ENCODE assay signal across 16 cellular contexts in the genomic region with DNA sequence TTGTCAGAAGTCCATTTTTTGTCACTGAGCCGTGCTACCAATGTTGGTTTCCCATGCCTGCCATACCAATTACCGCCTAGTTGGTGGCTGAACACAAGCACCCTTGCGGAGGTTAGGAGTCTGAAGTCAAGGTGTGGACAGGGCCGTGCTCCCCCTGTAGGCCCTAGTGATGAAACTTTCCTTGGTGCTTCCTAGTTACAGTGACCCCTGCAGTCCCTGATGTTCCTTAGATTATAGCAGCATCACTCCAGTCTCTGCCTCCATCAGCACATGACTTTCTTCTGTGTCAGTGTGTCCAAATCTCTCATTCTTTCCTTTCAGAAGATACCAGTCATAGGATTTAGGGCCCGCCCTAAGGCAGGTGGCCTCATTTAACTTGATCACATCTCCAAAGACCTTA.
DNase-seq lines count a peak whose midpoint lies in the region; ATAC-seq and TF ChIP-seq lines count a peak whose summit lies in the region.
"Had no signal": no experiment of that assay in that cellular context is flagged by ENCODE, and none has a peak within 500 bp of the region (broad histone marks: within the 10 kb centered on the region; RNA-seq: fewer than 3 reads in every experiment).

No MANE protein-coding gene starts in this region.

- ATAC-seq in GM21381 (IDR thresholded peaks at IDR 0.05; ENCODE audit: unreplicated experiment) (no peak), GM19463 (IDR thresholded peaks at IDR 0.05; ENCODE audit: unreplicated experiment) (no peak)
- ATAC-seq: CD8-positive, alpha-beta T cell; right cardiac atrium had no signal

- no peak overlapping the region for H3K27ac ChIP-seq in brain microvascular endothelial cell
- H3K27ac ChIP-seq: hepatocyte, thyroid gland had no signal

- no peaks in the 10 kb centered on the region for H3K27me3 ChIP-seq in brain microvascular endothelial cell (replicated peaks)
- H3K27me3 ChIP-seq: hepatocyte, thyroid gland had no signal

- H3K4me3 ChIP-seq in brain microvascular endothelial cell (ENCODE audit: low read depth, low read length) = no peak overlapping the region
- H3K4me3 ChIP-seq: hepatocyte, lung, thyroid gland had no signal

- DNase-seq in NCI-H2171 treated with DMSO at 0.1 percent for 48 hours (lab: John Stamatoyannopoulos, UW) = peak; percentile 1
- DNase-seq in NCI-H2171 (lab: John Stamatoyannopoulos, UW) = no peak
- peak; percentile 1 for DNase-seq in NCI-H460 (ENCODE audit: extremely low read depth, low read depth)
- no peak for DNase-seq in brain microvascular endothelial cell
- DNase-seq in posterior vena cava (ENCODE audit: low spot score) = no peak
- DNase-seq in GM13977 (ENCODE audit: low spot score) = no peak
- DNase-seq: 8988T; activated B cell treated with CpG ODN at 0.5 μM for 24 hours; CD8-positive, alpha-beta T cell; Kasumi-1; right cardiac atrium; thyroid gland had no signal

- in situ Hi-C loops in brain microvascular endothelial cell (cut with HindIII; ENCODE audit: low pct_ligation_motif_present, low sequenced_read_pairs) = no loop called here
- in situ Hi-C loops in GM13977 (cut with MboI; ENCODE audit: low pct_unique_long_range_greater_than_20kb, low sequenced_read_pairs, unreplicated experiment) = no loop called here

- intact Hi-C loops in posterior vena cava (cut with DNase I) = no loop called here

- H3K36me3 ChIP-seq in brain microvascular endothelial cell (replicated peaks) = no peaks in the 10 kb centered on the region
- H3K36me3 ChIP-seq: thyroid gland had no signal

- TF ChIP-seq CTCF in brain microvascular endothelial cell (IDR thresholded peaks at IDR 0.05; ENCODE audit: low read depth, low read length, missing control alignments) (peak; percentile 27), GM13977 (IDR thresholded peaks at IDR 0.05; ENCODE audit: extremely low read depth, insufficient read depth, missing control alignments) (no peak)

Comparison
In these comparisons a context has a peak if more than half of its experiments do, and no peak if none do; other contexts are left out.
1. DNase-seq: peak in NCI-H2171 treated with DMSO at 0.1 percent for 48 hours (single experiment) and NCI-H460 (single experiment); none in NCI-H2171 (single experiment), brain microvascular endothelial cell (single experiment), posterior vena cava (single experiment) and GM13977 (single experiment).